Comparison of ENCODE assay signal across 8 cellular contexts in the genomic region with DNA sequence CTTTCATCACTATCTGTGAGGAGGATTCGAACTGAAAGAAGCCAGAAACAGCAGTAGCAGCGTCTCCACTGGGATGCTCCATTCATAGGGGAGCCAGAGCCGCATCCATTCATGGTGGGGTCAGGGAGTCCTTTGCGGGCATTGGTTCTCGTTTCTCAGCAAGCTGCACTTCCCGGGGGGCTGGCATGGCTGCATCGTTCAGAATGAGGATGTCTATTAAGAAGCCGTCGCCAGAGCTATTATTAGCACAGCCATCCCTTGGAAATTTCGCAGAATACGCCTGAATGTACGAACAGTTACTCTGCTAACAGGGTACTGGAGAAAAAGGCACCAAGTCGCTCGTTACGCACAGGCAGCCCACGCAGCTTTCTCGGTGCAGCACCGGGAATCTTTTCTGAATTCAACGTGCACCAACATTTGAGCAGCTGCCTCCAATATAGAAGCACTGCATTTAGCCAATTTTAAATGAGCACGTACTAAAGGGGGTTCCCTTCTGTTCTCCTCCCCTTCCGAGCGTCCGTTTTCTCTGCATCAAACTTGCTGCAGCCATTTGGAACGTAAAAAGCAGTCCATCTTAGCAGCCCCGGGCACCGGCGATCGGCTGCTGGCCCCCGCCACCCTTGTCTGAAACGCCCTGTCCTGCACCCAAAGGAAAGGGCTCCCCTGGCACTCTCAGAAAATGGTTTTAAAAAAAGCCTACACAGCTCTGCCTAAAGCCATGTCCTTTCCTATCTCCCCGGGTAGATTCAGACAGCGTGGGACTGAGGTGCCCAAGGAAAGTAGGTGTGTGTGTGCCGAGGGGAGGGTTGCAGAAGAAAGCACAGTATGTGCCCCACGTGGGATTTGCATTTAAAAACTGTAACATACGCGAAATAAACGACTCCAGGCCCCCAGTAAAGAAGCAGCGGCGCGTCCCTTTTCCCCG.
A peak's percentile ranks its signal among the peaks of the same experiment; 100 is the strongest.
DNase-seq lines count a peak whose midpoint lies in the region; ATAC-seq and TF ChIP-seq lines count a peak whose summit lies in the region.

No MANE protein-coding gene starts in this region.

- peak overlapping the region; percentile 89 for H3K9ac ChIP-seq in SK-N-SH

- peak overlapping the region; percentile 96 for H3K4me3 Mint-ChIP-seq in neural crest cell

- ATAC-seq in HG02642 (IDR thresholded peaks at IDR 0.05; ENCODE audit: poor library complexity, unreplicated experiment): no peak

- H3K79me2 ChIP-seq in SK-N-SH (ENCODE audit: insufficient read depth): peaks cover 74% of the 10 kb centered on the region
- no peaks in the 10 kb centered on the region for H3K79me2 ChIP-seq in PC-9 (ENCODE audit: low read depth)

- H3F3A ChIP-seq in SK-N-SH (replicated peaks; ENCODE audit: insufficient read depth) (peaks cover 24% of the 10 kb centered on the region), PC-9 (ENCODE audit: insufficient read depth, low read depth) (peaks cover 28% of the 10 kb centered on the region; the same call in 1 of the 2 replicates)

- TF ChIP-seq CTCF in GM13976 (IDR thresholded peaks at IDR 0.05; ENCODE audit: borderline replicate concordance, control extremely low read depth, extremely low read depth, insufficient read depth, missing control alignments) (no peak), SK-N-SH (IDR thresholded peaks at IDR 0.05) (no peak), fibroblast of pulmonary artery (IDR thresholded peaks at IDR 0.05; ENCODE audit: low read length, missing control alignments) (no peak), neural crest cell (conservative IDR thresholded peaks at IDR 0.05) (no peak), PC-9 (conservative IDR thresholded peaks at IDR 0.05) (no peak)

- POLR2A ChIA-PET in SK-N-SH (lab: Yijun Ruan, JAX) (interaction anchor here (1.1 to 1.2 kb wide), 2 partner anchors 9 to 123 kb away, joined by 3 to 5 read pairs; no protein-coding TSS in a partner anchor), PC-9 (lab: Charles Lee; ENCODE audit: unreplicated experiment) (no interaction called here)

- H3K9me2 ChIP-seq in SK-N-SH: no peaks in the 10 kb centered on the region
- H3K9me2 ChIP-seq in PC-9 (ENCODE audit: insufficient read depth): no peaks in the 10 kb centered on the region

- in situ Hi-C loops in GM13976 (cut with MboI; ENCODE audit: low sequenced_read_pairs, unreplicated experiment): no loop called here

- H3K9me3 Mint-ChIP-seq in neural crest cell: no peaks in the 10 kb centered on the region

- H2AFZ ChIP-seq in SK-N-SH (ENCODE audit: low read depth): peak overlapping the region; percentile 50; the same call in 1 of the 2 replicates
- H2AFZ ChIP-seq in PC-9: no peak overlapping the region

- WGBS in SK-N-SH (ENCODE audit: low lambda C conversion rate): 8% methylated on average over 32 of the region's 41 CpGs

- H3K36me3 ChIP-seq in SK-N-SH (replicated peaks in 1 of 2; ENCODE audit: control insufficient read depth in 1 of 2, insufficient read depth in 2 of 2, low read length in 1 of 2): peaks cover 0 to 2% of the 10 kb centered on the region in 2 experiments
- no peaks in the 10 kb centered on the region for H3K36me3 ChIP-seq in PC-9 (ENCODE audit: low read depth)

- no peak; the same call in 1 of the 2 replicates for TF ChIP-seq RAD21 in SK-N-SH (IDR thresholded peaks at IDR 0.05; ENCODE audit: low read length)

- H3K27ac Mint-ChIP-seq in neural crest cell (ENCODE audit: unreplicated experiment): peak overlapping the region; percentile 95

- no peaks in the 10 kb centered on the region for H4K20me1 ChIP-seq in SK-N-SH (ENCODE audit: insufficient read depth)
- no peaks in the 10 kb centered on the region for H4K20me1 ChIP-seq in PC-9 (ENCODE audit: insufficient read depth)

- peak overlapping the region; percentile 79 to 85 for H3K27ac ChIP-seq in SK-N-SH (ENCODE audit: low read depth in 2 of 2, low read length in 1 of 2)
- H3K27ac ChIP-seq in PC-9: no peak overlapping the region

- peak; percentile 42 for DNase-seq in GM13976 (ENCODE audit: low spot score)
- DNase-seq in SK-N-SH: peak; percentile 69
- DNase-seq in fibroblast of pulmonary artery (ENCODE audit: low read depth): peak; percentile 59
- DNase-seq in neural crest cell (ENCODE audit: low read depth, low spot score): peak; percentile 23
- no peak for DNase-seq in NCI-H2196 treated with DMSO at 0.1 percent for 48 hours (lab: John Stamatoyannopoulos, UW; ENCODE audit: unreplicated experiment)
- no peak for DNase-seq in PC-9
- DNase-seq in NOMO-1 (lab: John Stamatoyannopoulos, UW; ENCODE audit: unreplicated experiment in 2 of 2): no peak

- no peak for TF ChIP-seq EP300 in SK-N-SH (IDR thresholded peaks at IDR 0.05; ENCODE audit: borderline replicate concordance in 1 of 2, low read depth in 1 of 2, low read length in 1 of 2)

- intact Hi-C loops in PC-9 (cut with micrococcal nuclease; ENCODE audit: unreplicated experiment): loop anchor here (10.0 kb wide), 1 partner anchor 194 kb away; no protein-coding TSS in a partner anchor

- H3K36me3 Mint-ChIP-seq in neural crest cell (ENCODE audit: low read depth): peaks cover 3% of the 10 kb centered on the region

- H3K27me3 Mint-ChIP-seq in neural crest cell (ENCODE audit: low read depth): peaks cover 4% of the 10 kb centered on the region

- BruUV-seq in PC-9 (replicated peaks; lab: Mats Ljungman, UMichigan): no TSS peak

- H3K4me1 Mint-ChIP-seq in neural crest cell: peaks cover 73% of the 10 kb centered on the region

- H3K4me3 ChIP-seq in SK-N-SH (ENCODE audit: low read depth in 2 of 2, low read length in 1 of 2): peak overlapping the region; percentile 56 to 81
- H3K4me3 ChIP-seq in fibroblast of pulmonary artery (replicated peaks; ENCODE audit: low read depth, low read length): peak overlapping the region; percentile 73
- no peak overlapping the region for H3K4me3 ChIP-seq in PC-9

- no peaks in the 10 kb centered on the region for H3K27me3 ChIP-seq in SK-N-SH (ENCODE audit: insufficient read depth)
- H3K27me3 ChIP-seq in PC-9 (ENCODE audit: insufficient read depth, low read depth): no peaks in the 10 kb centered on the region

- peaks cover 26% of the 10 kb centered on the region in 2 experiments; a peak in 3 of 4 replicates for H3K4me1 ChIP-seq in SK-N-SH (ENCODE audit: control insufficient read depth in 1 of 2, insufficient read depth in 2 of 2, low read depth in 1 of 2, low read length in 1 of 2)
- H3K4me1 ChIP-seq in PC-9 (replicated peaks; ENCODE audit: insufficient read depth): peaks cover 44% of the 10 kb centered on the region

- H3K4me2 ChIP-seq in SK-N-SH: peak overlapping the region; percentile 90
- no peak overlapping the region for H3K4me2 ChIP-seq in PC-9

- CTCF ChIA-PET in SK-N-SH (lab: Yijun Ruan, JAX) (interaction anchor here (0.7 to 1.5 kb wide), 3 partner anchors 14 to 203 kb away, joined by 3 to 4 read pairs (median 4); no protein-coding TSS in a partner anchor), PC-9 (lab: Charles Lee) (no interaction called here)

- no peaks in the 10 kb centered on the region for H3K9me3 ChIP-seq in SK-N-SH
- no peaks in the 10 kb centered on the region for H3K9me3 ChIP-seq in PC-9 (ENCODE audit: insufficient read depth, low read depth)

TF ChIP-seq in SK-N-SH, 30 proteins besides CTCF, POLR2A, EP300 and RAD21:
- TF ChIP-seq FOXJ3 (CRISPR knock-in tag; IDR thresholded peaks at IDR 0.05): no peak
- TF ChIP-seq EZH2phosphoT487 (IDR thresholded peaks at IDR 0.05; ENCODE audit: borderline replicate concordance, low read depth): no peak
- TF ChIP-seq FOXM1 (IDR thresholded peaks at IDR 0.05; ENCODE audit: low read depth): no peak
- TF ChIP-seq MXI1 (IDR thresholded peaks at IDR 0.05; ENCODE audit: low read depth, low read length): peak; percentile 78; the same call in 1 of the 2 replicates

Comparison
In these comparisons a context has a peak if more than half of its experiments do, and no peak if none do; other contexts are left out.
1. DNase-seq: peak in GM13976 (single experiment), SK-N-SH (single experiment), fibroblast of pulmonary artery (single experiment) and neural crest cell (single experiment); none in NCI-H2196 treated with DMSO at 0.1 percent for 48 hours (single experiment), PC-9 (0 of 2) and NOMO-1 (0 of 2).